Comparison of ENCODE assay signal across 1 cellular context in genomic region chr5:657570-657969, GRCh38.
TF ChIP-seq lines count a peak whose summit lies in the region.

No MANE protein-coding gene starts in this region.

TF ChIP-seq in K562, 482 proteins besides CTCF, POLR2A, EP300 and RAD21 (continued from another document):
- TF ChIP-seq ZNF592 (IDR thresholded peaks at IDR 0.05) (peak; percentile 64; the same call in 1 of the 2 replicates), NFIC (IDR thresholded peaks at IDR 0.05) (peak; percentile 88), CREM (IDR thresholded peaks at IDR 0.05; ENCODE audit: low read depth) (peak; percentile 85), MEF2A (IDR thresholded peaks at IDR 0.05; ENCODE audit: control insufficient read depth, low read depth, low read length) (peak; percentile 55; the same call in 1 of the 2 replicates), NRF1 (conservative IDR thresholded peaks at IDR 0.05 in 1 of 2, IDR thresholded peaks at IDR 0.05 in 1 of 2) (peak; percentile 40 to 61; a peak in 3 of 4 replicates), BRD9 (IDR thresholded peaks at IDR 0.05; ENCODE audit: low read depth, partially characterized antibody) (peak; percentile 27), RFX5 (IDR thresholded peaks at IDR 0.05; ENCODE audit: low read depth, low read length) (no peak), ZNF384 (IDR thresholded peaks at IDR 0.05; ENCODE audit: low read depth, low read length) (no peak), JUND (IDR thresholded peaks at IDR 0.05; ENCODE audit: borderline replicate concordance, low read depth, low read length) (peak; percentile 95), JUND (tag; IDR thresholded peaks at IDR 0.05; ENCODE audit: borderline replicate concordance, low read depth, low read length) (peak; percentile 91; the same call in 2 of the 3 replicates), NELFE (IDR thresholded peaks at IDR 0.05; ENCODE audit: insufficient read depth, insufficient read length) (no peak), HDAC2 (IDR thresholded peaks at IDR 0.05) (peak; percentile 33; the same call in 1 of the 2 replicates), CBFA2T2 (conservative IDR thresholded peaks at IDR 0.05) (peak; percentile 97), IFI16 (CRISPR knock-in tag; IDR thresholded peaks at IDR 0.05) (no peak), CBX1 (IDR thresholded peaks at IDR 0.05; ENCODE audit: low read depth) (no peak), PHB2 (IDR thresholded peaks at IDR 0.05; ENCODE audit: low read depth) (peak; percentile 81; the same call in 1 of the 2 replicates), XRCC5 (IDR thresholded peaks at IDR 0.05; ENCODE audit: low read depth, low read length) (0 out of 2 replicates have a peak, but pooled peaks have one; percentile 65), SMC3 (conservative IDR thresholded peaks at IDR 0.05; ENCODE audit: insufficient read depth, low read depth, low read length) (0 out of 2 replicates have a peak, but pooled peaks have one; percentile 9), ZBTB7A (IDR thresholded peaks at IDR 0.05; ENCODE audit: borderline replicate concordance, control insufficient read depth, low read depth, low read length) (peak; percentile 53; the same call in 1 of the 2 replicates), ARID3A (IDR thresholded peaks at IDR 0.05; ENCODE audit: borderline replicate concordance, low read depth, low read length) (0 out of 2 replicates have a peak, but pooled peaks have one; percentile 46), MYNN (IDR thresholded peaks at IDR 0.05) (peak; percentile 73; the same call in 1 of the 2 replicates), MYNN (CRISPR knock-in tag; IDR thresholded peaks at IDR 0.05) (no peak), ETV5 (CRISPR knock-in tag; IDR thresholded peaks at IDR 0.05; ENCODE audit: low read depth) (peak; percentile 86), PML (IDR thresholded peaks at IDR 0.05; ENCODE audit: low read length) (peak; percentile 85), FOXP1 (CRISPR knock-in tag; IDR thresholded peaks at IDR 0.05) (no peak; the same call in 1 of the 2 replicates), RUNX1 (IDR thresholded peaks at IDR 0.05; ENCODE audit: low read depth) (peak; percentile 65; the same call in 1 of the 2 replicates), NEUROD1 (IDR thresholded peaks at IDR 0.05; ENCODE audit: borderline replicate concordance, low read depth, low read length, partially characterized antibody) (peak; percentile 66), PTRF (tag; IDR thresholded peaks at IDR 0.05) (no peak), MTA1 (IDR thresholded peaks at IDR 0.05; ENCODE audit: borderline replicate concordance) (0 out of 2 replicates have a peak, but pooled peaks have one; percentile 38), SP2 (IDR thresholded peaks at IDR 0.05; ENCODE audit: extremely low read depth, low read depth, low read length, poor library complexity, severe bottlenecking) (no peak), MYC (IDR thresholded peaks at IDR 0.05; ENCODE audit: low read depth, low read length) (no peak), MYC (CRISPR knock-in tag; IDR thresholded peaks at IDR 0.05; ENCODE audit: borderline replicate concordance, low read depth) (no peak), ZNF175 (CRISPR knock-in tag; IDR thresholded peaks at IDR 0.05; ENCODE audit: low read depth) (0 out of 2 replicates have a peak, but pooled peaks have one; percentile 31), ZNF79 (CRISPR knock-in tag; IDR thresholded peaks at IDR 0.05; ENCODE audit: low read depth) (no peak), ATF1 (CRISPR knock-in tag; IDR thresholded peaks at IDR 0.05) (no peak), ATF1 (tag; IDR thresholded peaks at IDR 0.05) (0 out of 2 replicates have a peak, but pooled peaks have one; percentile 31), DMBX1 (CRISPR knock-in tag; IDR thresholded peaks at IDR 0.05; ENCODE audit: borderline replicate concordance) (peak; percentile 30; the same call in 1 of the 2 replicates), SP1 (CRISPR knock-in tag; IDR thresholded peaks at IDR 0.05) (peak; percentile 46; the same call in 1 of the 2 replicates), CBX3 (IDR thresholded peaks at IDR 0.05; ENCODE audit: borderline replicate concordance in 1 of 2, low read length in 2 of 2) (peak in 1 of 2 experiments; percentile 24; a peak in 1 of 3 replicates)
- TF ChIP-seq, protein P1, sequence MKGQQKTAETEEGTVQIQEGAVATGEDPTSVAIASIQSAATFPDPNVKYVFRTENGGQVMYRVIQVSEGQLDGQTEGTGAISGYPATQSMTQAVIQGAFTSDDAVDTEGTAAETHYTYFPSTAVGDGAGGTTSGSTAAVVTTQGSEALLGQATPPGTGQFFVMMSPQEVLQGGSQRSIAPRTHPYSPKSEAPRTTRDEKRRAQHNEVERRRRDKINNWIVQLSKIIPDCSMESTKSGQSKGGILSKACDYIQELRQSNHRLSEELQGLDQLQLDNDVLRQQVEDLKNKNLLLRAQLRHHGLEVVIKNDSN (CRISPR knock-in tag; IDR thresholded peaks at IDR 0.05) = peak; percentile 54
- TF ChIP-seq, protein P2, sequence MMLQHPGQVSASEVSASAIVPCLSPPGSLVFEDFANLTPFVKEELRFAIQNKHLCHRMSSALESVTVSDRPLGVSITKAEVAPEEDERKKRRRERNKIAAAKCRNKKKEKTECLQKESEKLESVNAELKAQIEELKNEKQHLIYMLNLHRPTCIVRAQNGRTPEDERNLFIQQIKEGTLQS (IDR thresholded peaks at IDR 0.05) = peak; percentile 93
- TF ChIP-seq, protein P2 (CRISPR knock-in tag; conservative IDR thresholded peaks at IDR 0.05) = peak; percentile 91
- TF ChIP-seq, protein P3, sequence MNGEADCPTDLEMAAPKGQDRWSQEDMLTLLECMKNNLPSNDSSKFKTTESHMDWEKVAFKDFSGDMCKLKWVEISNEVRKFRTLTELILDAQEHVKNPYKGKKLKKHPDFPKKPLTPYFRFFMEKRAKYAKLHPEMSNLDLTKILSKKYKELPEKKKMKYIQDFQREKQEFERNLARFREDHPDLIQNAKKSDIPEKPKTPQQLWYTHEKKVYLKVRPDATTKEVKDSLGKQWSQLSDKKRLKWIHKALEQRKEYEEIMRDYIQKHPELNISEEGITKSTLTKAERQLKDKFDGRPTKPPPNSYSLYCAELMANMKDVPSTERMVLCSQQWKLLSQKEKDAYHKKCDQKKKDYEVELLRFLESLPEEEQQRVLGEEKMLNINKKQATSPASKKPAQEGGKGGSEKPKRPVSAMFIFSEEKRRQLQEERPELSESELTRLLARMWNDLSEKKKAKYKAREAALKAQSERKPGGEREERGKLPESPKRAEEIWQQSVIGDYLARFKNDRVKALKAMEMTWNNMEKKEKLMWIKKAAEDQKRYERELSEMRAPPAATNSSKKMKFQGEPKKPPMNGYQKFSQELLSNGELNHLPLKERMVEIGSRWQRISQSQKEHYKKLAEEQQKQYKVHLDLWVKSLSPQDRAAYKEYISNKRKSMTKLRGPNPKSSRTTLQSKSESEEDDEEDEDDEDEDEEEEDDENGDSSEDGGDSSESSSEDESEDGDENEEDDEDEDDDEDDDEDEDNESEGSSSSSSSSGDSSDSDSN (IDR thresholded peaks at IDR 0.05; ENCODE audit: borderline replicate concordance in 1 of 2, low read depth in 2 of 2, low read length in 2 of 2) = peak; percentile 12 to 81; a peak in 1 of 4 replicates
- TF ChIP-seq, protein P4, sequence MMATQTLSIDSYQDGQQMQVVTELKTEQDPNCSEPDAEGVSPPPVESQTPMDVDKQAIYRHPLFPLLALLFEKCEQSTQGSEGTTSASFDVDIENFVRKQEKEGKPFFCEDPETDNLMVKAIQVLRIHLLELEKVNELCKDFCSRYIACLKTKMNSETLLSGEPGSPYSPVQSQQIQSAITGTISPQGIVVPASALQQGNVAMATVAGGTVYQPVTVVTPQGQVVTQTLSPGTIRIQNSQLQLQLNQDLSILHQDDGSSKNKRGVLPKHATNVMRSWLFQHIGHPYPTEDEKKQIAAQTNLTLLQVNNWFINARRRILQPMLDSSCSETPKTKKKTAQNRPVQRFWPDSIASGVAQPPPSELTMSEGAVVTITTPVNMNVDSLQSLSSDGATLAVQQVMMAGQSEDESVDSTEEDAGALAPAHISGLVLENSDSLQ (IDR thresholded peaks at IDR 0.05) = 0 out of 2 replicates have a peak, but pooled peaks have one; percentile 19
- TF ChIP-seq, protein P5, sequence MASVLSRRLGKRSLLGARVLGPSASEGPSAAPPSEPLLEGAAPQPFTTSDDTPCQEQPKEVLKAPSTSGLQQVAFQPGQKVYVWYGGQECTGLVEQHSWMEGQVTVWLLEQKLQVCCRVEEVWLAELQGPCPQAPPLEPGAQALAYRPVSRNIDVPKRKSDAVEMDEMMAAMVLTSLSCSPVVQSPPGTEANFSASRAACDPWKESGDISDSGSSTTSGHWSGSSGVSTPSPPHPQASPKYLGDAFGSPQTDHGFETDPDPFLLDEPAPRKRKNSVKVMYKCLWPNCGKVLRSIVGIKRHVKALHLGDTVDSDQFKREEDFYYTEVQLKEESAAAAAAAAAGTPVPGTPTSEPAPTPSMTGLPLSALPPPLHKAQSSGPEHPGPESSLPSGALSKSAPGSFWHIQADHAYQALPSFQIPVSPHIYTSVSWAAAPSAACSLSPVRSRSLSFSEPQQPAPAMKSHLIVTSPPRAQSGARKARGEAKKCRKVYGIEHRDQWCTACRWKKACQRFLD (CRISPR knock-in tag; IDR thresholded peaks at IDR 0.05) = peak; percentile 75; the same call in 1 of the 2 replicates
